In genomic region chr17:82882715-82883446, GRCh38 we compare ENCODE assay signal across 9 cellular contexts. TPM values are rescaled to one million over a fixed set of nuclear protein-coding genes. Genes with fewer than 3 reads are reported as not detected.
DNase-seq lines count a peak whose midpoint lies in the region; ATAC-seq and TF ChIP-seq lines count a peak whose summit lies in the region.
"Had no signal": no experiment of that assay in that cellular context is flagged by ENCODE, and none has a peak within 500 bp of the region (broad histone marks: within the 10 kb centered on the region; RNA-seq: fewer than 3 reads in every experiment).

No MANE protein-coding gene starts in this region.

- H3K9me3 ChIP-seq in CD4-positive, alpha-beta T cell (ENCODE audit: control insufficient read depth, low read length): no peaks in the 10 kb centered on the region

- peaks cover 29% of the 10 kb centered on the region for H3K36me3 Mint-ChIP-seq in CD4-positive, alpha-beta T cell (ENCODE audit: low read depth)

- CTCF ChIA-PET in CD4-positive, alpha-beta T cell (lab: Charles Lee): interaction anchor here (0.9 to 4.5 kb wide), 5 partner anchors 9 to 101 kb away, joined by 3 to 27 read pairs (median 5); no protein-coding TSS in a partner anchor

- TF ChIP-seq POLR2A in erythroblast (IDR thresholded peaks at IDR 0.05; ENCODE audit: low read length): no peak

- intact Hi-C loops in CD4-positive, alpha-beta T cell (cut with DNase I, micrococcal nuclease): loop anchor here in 1 of 2 experiments (1.0 kb wide), 2 partner anchors 10 to 19 kb away; no protein-coding TSS in a partner anchor
- intact Hi-C loops in posterior vena cava (cut with DNase I): no loop called here

- no peaks in the 10 kb centered on the region for H3K27me3 ChIP-seq in CD4-positive, alpha-beta T cell (ENCODE audit: control insufficient read depth, insufficient read depth, low read length)

- POLR2A ChIA-PET in CD4-positive, alpha-beta T cell (lab: Charles Lee): interaction anchor here (0.5 to 4.6 kb wide), 5 partner anchors 11 to 168 kb away, joined by 3 to 41 read pairs (median 7); no protein-coding TSS in a partner anchor

- H3K27me3 Mint-ChIP-seq in CD4-positive, alpha-beta T cell: no peaks in the 10 kb centered on the region

- H3K27ac ChIP-seq in CD4-positive, alpha-beta T cell (ENCODE audit: low read depth, low read length): peak overlapping the region; percentile 78
- peak overlapping the region in 1 of 2 donors; percentile 36 for H3K27ac ChIP-seq in coronary artery

- peak; percentile 89 for ATAC-seq in CD4-positive, alpha-beta T cell (ENCODE audit: poor library complexity)
- no peak for ATAC-seq in GM21825 (IDR thresholded peaks at IDR 0.05; ENCODE audit: unreplicated experiment)

- H3K27ac Mint-ChIP-seq in CD4-positive, alpha-beta T cell: peak overlapping the region; percentile 99

- no peak for TF ChIP-seq CTCF in CD4-positive, alpha-beta T cell (IDR thresholded peaks at IDR 0.05)
- TF ChIP-seq CTCF in coronary artery (IDR thresholded peaks at IDR 0.05): no peak

- H3K9me3 Mint-ChIP-seq in CD4-positive, alpha-beta T cell: no peaks in the 10 kb centered on the region

- peaks cover 84% of the 10 kb centered on the region for H3K4me1 Mint-ChIP-seq in CD4-positive, alpha-beta T cell (ENCODE audit: low read depth)

- H3K4me3 ChIP-seq in coronary artery: no peak overlapping the region

- peak overlapping the region; percentile 86 for H3K4me3 Mint-ChIP-seq in CD4-positive, alpha-beta T cell

- peak; percentile 64 to 89 (median 81) for DNase-seq in CD4-positive, alpha-beta T cell
- DNase-seq in activated CD4-positive, CD25-positive, alpha-beta regulatory T cell treated with anti-CD3 and anti-CD28 coated beads, Interleukin-2, amount 50 U/mL, for 16 hours (ENCODE audit: low read depth, low spot score): peak; percentile 45
- peak; percentile 89 for DNase-seq in central memory CD4-positive, alpha-beta T cell
- DNase-seq in stimulated activated CD4-positive, alpha-beta T cell treated with anti-CD3 and anti-CD28 coated beads, Interleukin-15, amount 100 ng/mL, for 48 hours (ENCODE audit: low read depth in 2 of 2): peak; percentile 38 to 59
- DNase-seq in posterior vena cava (ENCODE audit: low spot score) (no peak), coronary artery (ENCODE audit: low spot score) (no peak), erythroblast (lab: John Stamatoyannopoulos, UW) (no peak)

RNA-seq across cellular contexts. Expression of gene ZNF750, which starts 43.1 kb away (rescaled TPM):
- not detected for total RNA-seq in CD4-positive, alpha-beta T cell
- total RNA-seq in posterior vena cava: not detected
- total RNA-seq: sciatic nerve had no signal

Comparison
In these comparisons a context has a peak if more than half of its experiments do, and no peak if none do; other contexts are left out.
1. DNase-seq: peak in CD4-positive, alpha-beta T cell (10 of 10), activated CD4-positive, CD25-positive, alpha-beta regulatory T cell treated with anti-CD3 and anti-CD28 coated beads, Interleukin-2, amount 50 U/mL, for 16 hours (single experiment), central memory CD4-positive, alpha-beta T cell (single experiment) and stimulated activated CD4-positive, alpha-beta T cell treated with anti-CD3 and anti-CD28 coated beads, Interleukin-15, amount 100 ng/mL, for 48 hours (2 of 2); none in posterior vena cava (single experiment), coronary artery (single experiment) and erythroblast (0 of 2).